Comparison of ENCODE assay signal across 1 cellular context in the genomic region with DNA sequence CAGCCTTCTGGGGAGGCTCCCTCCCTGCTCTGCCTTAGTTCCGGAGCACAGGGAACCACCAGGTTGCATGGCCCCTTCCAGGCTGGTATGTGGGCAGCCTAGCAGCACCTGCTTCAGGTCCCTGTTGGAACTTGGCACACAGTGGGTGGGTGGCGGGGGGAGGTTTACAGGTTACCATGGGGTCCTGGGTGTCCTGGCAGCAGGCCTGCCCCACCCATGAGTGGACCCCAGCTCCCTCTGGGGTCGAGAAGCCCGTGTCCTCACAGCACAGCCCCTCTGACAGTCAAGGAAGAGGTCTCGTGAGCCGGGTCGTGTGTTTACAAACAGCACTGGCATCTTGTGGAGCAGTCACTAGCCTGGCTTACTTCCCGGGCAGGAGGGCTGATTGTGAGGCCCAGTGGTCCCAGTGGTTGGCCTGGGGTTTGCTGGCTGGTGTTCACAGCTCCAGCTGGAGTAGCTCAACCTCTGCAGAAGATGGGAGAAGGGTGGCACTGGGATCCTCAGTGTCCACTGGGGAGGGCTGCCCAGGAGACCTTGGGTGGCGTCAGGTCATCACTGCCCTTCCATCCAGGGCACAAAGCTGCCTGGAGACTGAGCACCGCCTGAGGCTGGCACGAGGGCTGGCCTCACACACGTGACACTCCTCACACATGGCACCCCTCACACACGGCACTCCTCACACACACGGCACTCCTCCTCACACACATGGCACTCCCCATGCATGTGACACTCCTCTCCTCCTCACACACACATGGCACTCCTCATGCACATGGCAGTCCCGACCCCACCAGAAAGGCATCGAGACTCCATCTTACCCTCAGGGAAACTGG.
TF ChIP-seq lines count a peak whose summit lies in the region.

No MANE protein-coding gene starts in this region.

TF ChIP-seq in HepG2, 621 proteins besides CTCF, POLR2A, EP300 and RAD21:
- TF ChIP-seq, protein P1, sequence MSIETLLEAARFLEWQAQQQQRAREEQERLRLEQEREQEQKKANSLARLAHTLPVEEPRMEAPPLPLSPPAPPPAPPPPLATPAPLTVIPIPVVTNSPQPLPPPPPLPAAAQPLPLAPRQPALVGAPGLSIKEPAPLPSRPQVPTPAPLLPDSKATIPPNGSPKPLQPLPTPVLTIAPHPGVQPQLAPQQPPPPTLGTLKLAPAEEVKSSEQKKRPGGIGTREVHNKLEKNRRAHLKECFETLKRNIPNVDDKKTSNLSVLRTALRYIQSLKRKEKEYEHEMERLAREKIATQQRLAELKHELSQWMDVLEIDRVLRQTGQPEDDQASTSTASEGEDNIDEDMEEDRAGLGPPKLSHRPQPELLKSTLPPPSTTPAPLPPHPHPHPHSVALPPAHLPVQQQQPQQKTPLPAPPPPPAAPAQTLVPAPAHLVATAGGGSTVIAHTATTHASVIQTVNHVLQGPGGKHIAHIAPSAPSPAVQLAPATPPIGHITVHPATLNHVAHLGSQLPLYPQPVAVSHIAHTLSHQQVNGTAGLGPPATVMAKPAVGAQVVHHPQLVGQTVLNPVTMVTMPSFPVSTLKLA (IDR thresholded peaks at IDR 0.05): peak; percentile 93
- TF ChIP-seq HHEX (CRISPR knock-in tag; IDR thresholded peaks at IDR 0.05): no peak
